8 cellular contexts compared by ENCODE assay signal in the genomic region with DNA sequence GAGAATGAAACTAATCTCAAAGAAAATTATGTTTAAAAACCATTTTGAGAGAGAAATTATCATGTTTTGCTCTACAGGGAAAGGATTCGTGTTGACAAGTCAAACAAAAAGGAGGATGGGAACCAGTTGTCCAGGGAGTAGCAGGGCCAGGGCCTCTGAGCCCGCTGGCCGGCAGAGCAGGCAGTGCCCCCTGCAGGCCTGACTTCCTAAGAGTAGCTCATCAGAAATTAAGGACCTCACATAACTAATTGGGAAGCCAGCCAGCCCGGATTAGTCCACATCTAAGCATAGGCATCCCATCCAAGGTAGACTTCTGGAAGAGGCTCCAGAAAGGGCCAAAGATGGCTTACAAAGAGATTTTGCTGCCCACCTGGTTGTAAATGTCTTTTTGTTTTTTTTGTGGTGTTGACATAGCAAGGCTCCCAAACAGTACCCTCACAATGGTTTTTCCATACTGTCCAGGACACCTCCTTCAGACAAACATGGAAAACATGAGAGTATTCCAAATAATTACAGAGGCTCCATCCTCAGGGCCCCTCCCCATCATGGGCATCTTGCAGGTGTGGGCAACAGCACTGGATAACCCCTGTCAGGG.
DNase-seq lines count a peak whose midpoint lies in the region; ATAC-seq and FAIRE-seq lines count a peak whose summit lies in the region.

No MANE protein-coding gene starts in this region.

- H3K9me3 Mint-ChIP-seq in T-cell = no peaks in the 10 kb centered on the region

- no peak overlapping the region for H3K27ac ChIP-seq in substantia nigra (ENCODE audit: low read depth, low read length, poor library complexity, severe bottlenecking)

- no peak overlapping the region for H3K4me3 Mint-ChIP-seq in T-cell

- POLR2A ChIA-PET in T-cell (lab: Charles Lee) = no interaction called here

- CTCF ChIA-PET in T-cell (lab: Charles Lee) = interaction anchor here (0.6 to 1.4 kb wide), 6 partner anchors 435 to 595 kb away, joined by 3 to 15 read pairs (median 6); no protein-coding TSS in a partner anchor

- H3K36me3 Mint-ChIP-seq in T-cell = no peaks in the 10 kb centered on the region

- no peak overlapping the region for H3K27ac Mint-ChIP-seq in T-cell

- no peaks in the 10 kb centered on the region for H3K27me3 Mint-ChIP-seq in T-cell

- H3K4me1 Mint-ChIP-seq in T-cell = no peaks in the 10 kb centered on the region

- no peak for FAIRE-seq in HTR-8/SVneo (lab: Jason Lieb, UNC)

- ATAC-seq in T-cell (replicated peaks in 1 of 4) (no peak), left colon (peak; percentile 62), HG02763 (IDR thresholded peaks at IDR 0.05; ENCODE audit: unreplicated experiment) (no peak), GM19035 (IDR thresholded peaks at IDR 0.05; ENCODE audit: unreplicated experiment) (no peak)

- DNase-seq in ELF-1 (ENCODE audit: low read depth, low spot score) (peak; percentile 85), HTR-8/SVneo (ENCODE audit: insufficient read length, low spot score) (peak; percentile 43), T-cell (peak in 20 of 34 experiments; percentile 1 to 33 (median 6)), left colon (peak; percentile 32 to 67), substantia nigra (lab: John Stamatoyannopoulos, UW) (peak in 32 of 49 donors; percentile 1 to 56 (median 13))
- peak; percentile 5 for DNase-seq in central memory CD4-positive, alpha-beta T cell

- intact Hi-C loops in left colon (cut with DNase I, micrococcal nuclease) = no loop called here

Comparison
In these comparisons a context has a peak if more than half of its experiments do, and no peak if none do; other contexts are left out.
1. DNase-seq: peak in every context shown above with its lines; median percentile 85 in ELF-1; 50 in left colon; 43 in HTR-8/SVneo; 13 in substantia nigra; 6 in T-cell; 5 in central memory CD4-positive, alpha-beta T cell.